19 cellular contexts compared by ENCODE assay signal in the genomic region with DNA sequence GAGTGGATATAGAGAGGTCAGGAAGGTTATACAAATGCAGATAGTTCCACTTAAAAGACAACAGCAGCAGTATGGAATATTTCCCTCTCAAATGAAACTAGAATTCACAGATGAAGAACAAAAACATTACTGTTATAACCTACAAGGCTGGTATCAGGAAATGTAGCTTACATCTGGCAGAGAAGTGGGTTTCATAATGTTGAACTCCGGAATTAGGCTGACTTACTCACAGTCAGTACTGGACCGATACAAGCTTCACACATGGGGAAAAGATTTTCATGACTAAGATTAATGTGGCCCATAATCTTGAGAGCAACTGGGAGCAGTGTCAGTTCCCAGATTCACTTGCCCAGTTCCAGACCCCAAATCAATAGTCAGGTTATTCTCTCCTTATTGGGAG.
"Had no signal": no experiment of that assay in that cellular context is flagged by ENCODE, and none has a peak within 500 bp of the region (broad histone marks: within the 10 kb centered on the region; RNA-seq: fewer than 3 reads in every experiment).

No MANE protein-coding gene starts in this region.

- H3K27ac Mint-ChIP-seq: activated CD4-positive, alpha-beta memory T cell treated with anti-CD3 and anti-CD28 coated beads for 36 hours; activated CD4-positive, alpha-beta T cell treated with anti-CD3 and anti-CD28 coated beads for 36 hours; activated T-cell treated with anti-CD3 and anti-CD28 coated beads, Interleukin-2, amount 50 U/mL, for 24 hours; dendritic cell treated with granulocyte-macrophage colony-stimulating factor and Interleukin-4, amounts not matched to agents 40 ng/mL and 50 ng/mL, for 4 days; mesothelial cell of epicardium; nephron progenitor cell had no signal

- DNase-seq: activated CD4-positive, alpha-beta memory T cell treated with anti-CD3 and anti-CD28 coated beads for 36 hours; activated CD4-positive, alpha-beta T cell treated with anti-CD3 and anti-CD28 coated beads for 36 hours; activated naive CD4-positive, alpha-beta T cell treated with anti-CD3 and anti-CD28 coated beads, Interleukin-2, amount 50 U/mL, for 16 hours; activated T-cell treated with anti-CD3 and anti-CD28 coated beads, Interleukin-2, amount 50 U/mL, for 24 hours; amniotic stem cell; body of pancreas; cerebellar nuclear complex; effector memory CD4-positive, alpha-beta T cell; glutamatergic neuron; nephron progenitor cell; occipital lobe; stimulated activated CD4-positive, alpha-beta T cell treated with anti-CD3 and anti-CD28 coated beads, Interleukin-4, amount 100 ng/mL, for 4 hours; stimulated activated CD8-positive, alpha-beta memory T cell treated with anti-CD3 and anti-CD28 coated beads, Interleukin-4, amount 100 ng/mL, for 48 hours; stimulated activated naive CD4-positive, alpha-beta T cell treated with Interleukin-2 at 50 U/mL for 16 hours; transverse colon had no signal

- H3K4me1 ChIP-seq: body of pancreas, transverse colon, vagina had no signal

- H3K4me1 Mint-ChIP-seq: activated CD4-positive, alpha-beta T cell treated with anti-CD3 and anti-CD28 coated beads for 36 hours; nephron progenitor cell had no signal

- H3K4me3 ChIP-seq: body of pancreas, skin epidermis, transverse colon, vagina had no signal

- H3K36me3 ChIP-seq: transverse colon, vagina had no signal

- H3K27me3 Mint-ChIP-seq: dendritic cell treated with granulocyte-macrophage colony-stimulating factor and Interleukin-4, amounts not matched to agents 40 ng/mL and 50 ng/mL, for 4 days had no signal

- H3K27me3 ChIP-seq: body of pancreas, transverse colon, vagina had no signal

- H3K27ac ChIP-seq: body of pancreas, skin epidermis, transverse colon, vagina had no signal

- ATAC-seq: activated CD4-positive, alpha-beta T cell treated with anti-CD3 and anti-CD28 coated beads for 36 hours; body of pancreas had no signal

- H3K9me3 Mint-ChIP-seq: activated CD4-positive, alpha-beta memory T cell treated with anti-CD3 and anti-CD28 coated beads for 36 hours; activated T-cell treated with anti-CD3 and anti-CD28 coated beads, Interleukin-2, amount 50 U/mL, for 24 hours; dendritic cell treated with granulocyte-macrophage colony-stimulating factor and Interleukin-4, amounts not matched to agents 40 ng/mL and 50 ng/mL, for 4 days; mesothelial cell of epicardium; nephron progenitor cell had no signal

- H3K4me3 Mint-ChIP-seq: activated CD4-positive, alpha-beta memory T cell treated with anti-CD3 and anti-CD28 coated beads for 36 hours; activated CD4-positive, alpha-beta T cell treated with anti-CD3 and anti-CD28 coated beads for 36 hours; activated T-cell treated with anti-CD3 and anti-CD28 coated beads, Interleukin-2, amount 50 U/mL, for 24 hours; dendritic cell treated with granulocyte-macrophage colony-stimulating factor and Interleukin-4, amounts not matched to agents 40 ng/mL and 50 ng/mL, for 4 days; mesothelial cell of epicardium; nephron progenitor cell had no signal

- H3K9me3 ChIP-seq: body of pancreas, transverse colon, vagina had no signal

- H3K36me3 Mint-ChIP-seq: activated CD4-positive, alpha-beta memory T cell treated with anti-CD3 and anti-CD28 coated beads for 36 hours; mesothelial cell of epicardium had no signal
